In genomic region chr2:232860593-232861241, GRCh38 we compare ENCODE assay signal across 1 cellular context.
TF ChIP-seq lines count a peak whose summit lies in the region.

No MANE protein-coding gene starts in this region.

TF ChIP-seq in HepG2, 621 proteins besides CTCF, POLR2A, EP300 and RAD21 (continued from another document and continues in another):
- TF ChIP-seq KDM6A (CRISPR knock-in tag; IDR thresholded peaks at IDR 0.05; ENCODE audit: low read depth): 0 out of 2 replicates have a peak, but pooled peaks have one; percentile 31
- peak; percentile 52 for TF ChIP-seq POGZ (CRISPR knock-in tag; IDR thresholded peaks at IDR 0.05)
- no peak for TF ChIP-seq DBP (CRISPR knock-in tag; IDR thresholded peaks at IDR 0.05; ENCODE audit: not compliant biosample characterization)
- peak; percentile 75; the same call in 1 of the 2 replicates for TF ChIP-seq ZBTB25 (CRISPR knock-in tag; IDR thresholded peaks at IDR 0.05)
- TF ChIP-seq MED13 (CRISPR knock-in tag; IDR thresholded peaks at IDR 0.05): no peak
- peak; percentile 39; the same call in 1 of the 2 replicates for TF ChIP-seq NCOA2 (CRISPR knock-in tag; IDR thresholded peaks at IDR 0.05)
- no peak for TF ChIP-seq NKX3-1 (CRISPR knock-in tag; IDR thresholded peaks at IDR 0.05)
- no peak for TF ChIP-seq ZNF639 (CRISPR knock-in tag; conservative IDR thresholded peaks at IDR 0.05)
- no peak for TF ChIP-seq UBTF (CRISPR knock-in tag; IDR thresholded peaks at IDR 0.05)
- TF ChIP-seq IRF1 (CRISPR knock-in tag; IDR thresholded peaks at IDR 0.05; ENCODE audit: low read depth): no peak
- no peak; the same call in 1 of the 2 replicates for TF ChIP-seq ZNF761 (CRISPR knock-in tag; conservative IDR thresholded peaks at IDR 0.05)
- TF ChIP-seq ADNP (CRISPR knock-in tag; IDR thresholded peaks at IDR 0.05): no peak
- TF ChIP-seq ZKSCAN5 (CRISPR knock-in tag; IDR thresholded peaks at IDR 0.05): peak; percentile 94
- no peak for TF ChIP-seq NFAT5 (CRISPR knock-in tag; IDR thresholded peaks at IDR 0.05)
- peak; percentile 58; the same call in 1 of the 2 replicates for TF ChIP-seq ZGPAT (CRISPR knock-in tag; IDR thresholded peaks at IDR 0.05)
- peak; percentile 61; the same call in 1 of the 2 replicates for TF ChIP-seq GMEB1 (CRISPR knock-in tag; IDR thresholded peaks at IDR 0.05; ENCODE audit: borderline replicate concordance)
- no peak for TF ChIP-seq ZNF251 (CRISPR knock-in tag; IDR thresholded peaks at IDR 0.05)
- TF ChIP-seq KAT7 (CRISPR knock-in tag; IDR thresholded peaks at IDR 0.05; ENCODE audit: borderline replicate concordance): peak; percentile 55; the same call in 1 of the 2 replicates
- peak; percentile 45; the same call in 1 of the 2 replicates for TF ChIP-seq CEBPB (IDR thresholded peaks at IDR 0.05; ENCODE audit: borderline replicate concordance, low read depth, low read length)
- TF ChIP-seq SOX13 (IDR thresholded peaks at IDR 0.05): no peak
- peak in 1 of 2 experiments; percentile 71; a peak in 2 of 4 replicates for TF ChIP-seq SOX13 (CRISPR knock-in tag; conservative IDR thresholded peaks at IDR 0.05 in 1 of 2, IDR thresholded peaks at IDR 0.05 in 1 of 2)
- TF ChIP-seq SMYD3 (CRISPR knock-in tag; IDR thresholded peaks at IDR 0.05): peak; percentile 48; the same call in 1 of the 2 replicates
- TF ChIP-seq ZMYM4 (CRISPR knock-in tag; IDR thresholded peaks at IDR 0.05): peak; percentile 58
- TF ChIP-seq NCOR1 (IDR thresholded peaks at IDR 0.05; ENCODE audit: borderline replicate concordance, low read length): peak; percentile 76
- no peak for TF ChIP-seq SALL2 (CRISPR knock-in tag; IDR thresholded peaks at IDR 0.05)
- TF ChIP-seq ZNF142 (CRISPR knock-in tag; IDR thresholded peaks at IDR 0.05): no peak
- no peak; the same call in 1 of the 2 replicates for TF ChIP-seq ZNF691 (CRISPR knock-in tag; IDR thresholded peaks at IDR 0.05; ENCODE audit: borderline replicate concordance, low read depth)
- no peak for TF ChIP-seq ZNF75D (CRISPR knock-in tag; IDR thresholded peaks at IDR 0.05; ENCODE audit: borderline replicate concordance)
- no peak for TF ChIP-seq ZNF652 (CRISPR knock-in tag; IDR thresholded peaks at IDR 0.05; ENCODE audit: borderline replicate concordance, low read depth)
- TF ChIP-seq SIN3A (IDR thresholded peaks at IDR 0.05; ENCODE audit: borderline replicate concordance, low read depth, low read length): no peak
- peak; percentile 57; the same call in 1 of the 2 replicates for TF ChIP-seq HDAC1 (CRISPR knock-in tag; IDR thresholded peaks at IDR 0.05)
- no peak for TF ChIP-seq ELF1 (CRISPR knock-in tag; IDR thresholded peaks at IDR 0.05)
- 0 out of 2 replicates have a peak, but pooled peaks have one; percentile 64 for TF ChIP-seq ZNF543 (CRISPR knock-in tag; IDR thresholded peaks at IDR 0.05)
- TF ChIP-seq ZSCAN30 (CRISPR knock-in tag; IDR thresholded peaks at IDR 0.05): 0 out of 2 replicates have a peak, but pooled peaks have one; percentile 53
